8 cellular contexts compared by ENCODE assay signal in genomic region chr9:137441289-137441934, GRCh38. TPM values are rescaled to one million over a fixed set of nuclear protein-coding genes. Genes with fewer than 3 reads are reported as not detected.
A peak's percentile ranks its signal among the peaks of the same experiment; 100 is the strongest.
DNase-seq lines count a peak whose midpoint lies in the region; ATAC-seq and TF ChIP-seq lines count a peak whose summit lies in the region.

Gene ENTPD8, minus strand, starts transcription at chr9:137441357. Its CDS starts 3,072 bp downstream, at chr9:137438285.

- no peaks in the 10 kb centered on the region for H3K36me3 ChIP-seq in RWPE2 (ENCODE audit: low read depth)

- H3K36me3 Mint-ChIP-seq in activated naive CD4-positive, alpha-beta T cell treated with anti-CD3 and anti-CD28 coated beads, Interleukin-2, amount 10 ng/mL, durations not matched to agents 7 days and 5 days = no peaks in the 10 kb centered on the region

- peaks cover 47% of the 10 kb centered on the region for H3K27me3 Mint-ChIP-seq in activated naive CD4-positive, alpha-beta T cell treated with anti-CD3 and anti-CD28 coated beads, Interleukin-2, amount 10 ng/mL, durations not matched to agents 7 days and 5 days

- CTCF ChIA-PET in activated naive CD4-positive, alpha-beta T cell treated with anti-CD3 and anti-CD28 coated beads, Interleukin-2, amount 10 ng/mL, durations not matched to agents 7 days and 5 days (lab: Charles Lee) = no interaction called here

- ATAC-seq in RWPE2 (ENCODE audit: low read depth) (peak; percentile 71), omental fat pad (ENCODE audit: low FRiP score) (peak; percentile 43), HG03460 (IDR thresholded peaks at IDR 0.05; ENCODE audit: unreplicated experiment) (no peak)

- peaks cover 18% of the 10 kb centered on the region for H3K4me1 Mint-ChIP-seq in activated naive CD4-positive, alpha-beta T cell treated with anti-CD3 and anti-CD28 coated beads, Interleukin-2, amount 10 ng/mL, durations not matched to agents 7 days and 5 days

- no peaks in the 10 kb centered on the region for H3K27me3 ChIP-seq in RWPE2 (ENCODE audit: insufficient read depth, poor library complexity, severe bottlenecking)

- peak within 1 kb of the TSS; percentile 36 for H3K4me3 Mint-ChIP-seq in activated naive CD4-positive, alpha-beta T cell treated with anti-CD3 and anti-CD28 coated beads, Interleukin-2, amount 10 ng/mL, durations not matched to agents 7 days and 5 days

- H3K4me3 ChIP-seq in RWPE2 (ENCODE audit: severe bottlenecking) (peak within 1 kb of the TSS; percentile 27), fibroblast of pulmonary artery (replicated peaks; ENCODE audit: low read depth, low read length) (peak within 1 kb of the TSS; percentile 33)

- H3K27ac Mint-ChIP-seq in activated naive CD4-positive, alpha-beta T cell treated with anti-CD3 and anti-CD28 coated beads, Interleukin-2, amount 10 ng/mL, durations not matched to agents 7 days and 5 days = no peak within 1 kb of the TSS

- peaks cover 4% of the 10 kb centered on the region for H3K4me1 ChIP-seq in RWPE2 (ENCODE audit: insufficient read depth, poor library complexity, severe bottlenecking)

- no peak for DNase-seq in activated naive CD4-positive, alpha-beta T cell treated with anti-CD3 and anti-CD28 coated beads, Interleukin-2, amount 10 ng/mL, durations not matched to agents 7 days and 5 days
- DNase-seq in activated naive CD4-positive, alpha-beta T cell treated with Interleukin-2 at 50 U/mL for 16 hours = no peak
- DNase-seq in RWPE2 (ENCODE audit: low spot score) (peak; percentile 75), fibroblast of pulmonary artery (ENCODE audit: low read depth) (no peak), omental fat pad (ENCODE audit: low spot score) (no peak), GM10266 (ENCODE audit: extremely low spot score) (no peak), Kasumi-1 (lab: John Stamatoyannopoulos, UW) (no peak)

- H3K9me3 ChIP-seq in RWPE2 (ENCODE audit: severe bottlenecking) = no peaks in the 10 kb centered on the region

- TF ChIP-seq CTCF in RWPE2 (IDR thresholded peaks at IDR 0.05; ENCODE audit: poor library complexity, severe bottlenecking) = no peak
- TF ChIP-seq CTCF in fibroblast of pulmonary artery (IDR thresholded peaks at IDR 0.05; ENCODE audit: low read length, missing control alignments) = no peak
- TF ChIP-seq CTCF in omental fat pad (IDR thresholded peaks at IDR 0.05) = no peak
- no peak for TF ChIP-seq CTCF in GM10266 (IDR thresholded peaks at IDR 0.05; ENCODE audit: control insufficient read depth, insufficient read depth, low read depth, missing control alignments)

- no peaks in the 10 kb centered on the region for H3K9me3 Mint-ChIP-seq in activated naive CD4-positive, alpha-beta T cell treated with anti-CD3 and anti-CD28 coated beads, Interleukin-2, amount 10 ng/mL, durations not matched to agents 7 days and 5 days

- no peak within 1 kb of the TSS for H3K27ac ChIP-seq in RWPE2 (ENCODE audit: poor library complexity, severe bottlenecking)

RNA-seq across cellular contexts. Expression of gene ENTPD8, which starts in this region (rescaled TPM):
- not detected for total RNA-seq in omental fat pad

Comparison
In these comparisons a context has a peak if more than half of its experiments do, and no peak if none do; other contexts are left out.
1. Peak in ATAC-seq in omental fat pad; RNA of the gene not detected or under 1 TPM.